Comparison of ENCODE assay signal across 20 cellular contexts in the genomic region with DNA sequence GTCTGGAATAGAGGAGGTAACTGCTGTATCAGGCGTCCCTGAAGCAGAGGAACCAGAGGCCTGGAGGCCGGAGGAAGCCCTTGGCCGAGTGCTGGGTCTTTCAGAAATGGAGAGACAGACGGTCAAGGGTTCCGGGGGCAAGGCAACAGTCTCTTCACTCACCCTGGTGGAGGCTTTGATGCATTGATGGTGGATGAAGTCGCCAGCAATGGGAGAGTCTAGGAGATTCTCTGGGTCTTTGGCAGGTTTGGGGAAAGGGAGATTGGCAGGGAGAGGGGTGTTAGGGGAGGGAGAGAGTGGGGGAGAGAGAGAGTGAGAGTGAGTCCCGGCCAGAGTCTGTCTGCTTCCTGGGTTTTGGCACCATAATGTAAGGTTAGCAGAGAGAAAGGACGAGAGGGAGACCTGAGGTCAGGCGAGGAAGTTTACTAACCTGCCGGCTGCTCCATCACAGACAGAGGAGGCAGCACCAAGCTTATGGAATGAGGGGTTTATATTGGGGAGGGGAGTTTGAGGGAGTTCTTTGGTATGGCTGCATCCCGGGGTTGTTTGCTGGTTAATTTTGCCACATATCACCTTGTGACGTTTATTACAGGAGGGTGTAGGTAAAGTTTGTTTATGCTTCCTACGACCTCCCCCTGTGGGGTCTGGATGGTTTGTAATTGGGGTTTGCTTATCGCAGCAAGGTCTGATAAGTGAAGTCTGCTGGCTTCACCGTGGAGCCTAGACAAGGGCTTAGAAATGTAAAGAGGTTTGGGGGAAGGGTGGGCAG. TPM values are rescaled to one million over a fixed set of nuclear protein-coding genes. Genes with fewer than 3 reads are reported as not detected.
DNase-seq lines count a peak whose midpoint lies in the region; ATAC-seq and TF ChIP-seq lines count a peak whose summit lies in the region.
"Had no signal": no experiment of that assay in that cellular context is flagged by ENCODE, and none has a peak within 500 bp of the region (broad histone marks: within the 10 kb centered on the region; RNA-seq: fewer than 3 reads in every experiment).

No MANE protein-coding gene starts in this region.

- no peaks in the 10 kb centered on the region for H3K36me3 ChIP-seq in cardiac muscle cell
- no peaks in the 10 kb centered on the region for H3K36me3 ChIP-seq in osteoblast (ENCODE audit: insufficient read depth, low read length)
- H3K36me3 ChIP-seq: HAP-1 had no signal

- no peaks in the 10 kb centered on the region for H4K20me1 ChIP-seq in osteoblast (ENCODE audit: insufficient read depth, low read length)

- H3K4me3 Mint-ChIP-seq in nephron progenitor cell = no peak overlapping the region

- no peak overlapping the region for H2AFZ ChIP-seq in osteoblast (ENCODE audit: low read length)

- peaks cover 21% of the 10 kb centered on the region for H3K4me1 Mint-ChIP-seq in nephron progenitor cell

- peak overlapping the region; percentile 80 for H3K27ac Mint-ChIP-seq in nephron progenitor cell

- TF ChIP-seq CTCF in cardiac muscle cell (IDR thresholded peaks at IDR 0.05; ENCODE audit: low read depth, low read length) = no peak
- no peak for TF ChIP-seq CTCF in nephron progenitor cell (IDR thresholded peaks at IDR 0.05)
- TF ChIP-seq CTCF in osteoblast (IDR thresholded peaks at IDR 0.05; ENCODE audit: extremely low read depth, low read depth, low read length) = no peak

- peaks cover 21% of the 10 kb centered on the region for H3K4me1 ChIP-seq in cardiac muscle cell (ENCODE audit: low read depth)
- H3K4me1 ChIP-seq in osteoblast (ENCODE audit: insufficient read depth, low read length) = no peaks in the 10 kb centered on the region

- H3K27me3 ChIP-seq in cardiac muscle cell (no peaks in the 10 kb centered on the region), osteoblast (ENCODE audit: insufficient read depth, low read length) (no peaks in the 10 kb centered on the region)

- H3K9me3 ChIP-seq in cardiac muscle cell (ENCODE audit: low read depth) = no peaks in the 10 kb centered on the region
- H3K9me3 ChIP-seq in osteoblast (ENCODE audit: low read depth, low read length) = no peaks in the 10 kb centered on the region
- H3K9me3 ChIP-seq: HAP-1 had no signal

- intact Hi-C loops in left cardiac atrium (cut with DNase I) = no loop called here

- H3K4me3 ChIP-seq in cardiac muscle cell (no peak overlapping the region), osteoblast (ENCODE audit: insufficient read depth, low read length) (no peak overlapping the region)
- H3K4me3 ChIP-seq: HAP-1 had no signal

- H3K36me3 Mint-ChIP-seq in nephron progenitor cell (ENCODE audit: low read depth) = peaks cover 45% of the 10 kb centered on the region

- no peak for TF ChIP-seq POLR2A in erythroblast (IDR thresholded peaks at IDR 0.05; ENCODE audit: low read length)

- ATAC-seq in left cardiac atrium = no peak

- DNase-seq in cardiac muscle cell (ENCODE audit: low read depth in 1 of 2, low spot score in 1 of 2) = no peak
- DNase-seq in left cardiac atrium = no peak
- peak; percentile 10 to 53 for DNase-seq in erythroblast (lab: John Stamatoyannopoulos, UW)
- no peak for DNase-seq in nephron progenitor cell
- no peak for DNase-seq in cortex of kidney (lab: John Stamatoyannopoulos, UW)
- DNase-seq in osteoblast (ENCODE audit: insufficient read length, low spot score, missing footprints) = no peak
- DNase-seq in SKM-1 treated with dmso at 0.1 percent for 144 hours (lab: John Stamatoyannopoulos, UW; ENCODE audit: unreplicated experiment) = no peak
- DNase-seq: ACHN, DMS153, DND-41, IMR-90, MM.1S, NCI-H2029, NCI-H2227 treated with DMSO at 0.1 percent for 48 hours, NCI-H69, RPMI8226, SHP77 had no signal

- H3K79me2 ChIP-seq in osteoblast (ENCODE audit: insufficient read depth, low read length) = no peaks in the 10 kb centered on the region

- H3K27ac ChIP-seq in cardiac muscle cell (peak overlapping the region; percentile 61), osteoblast (ENCODE audit: low read depth, low read length) (no peak overlapping the region)
- H3K27ac ChIP-seq: 22Rv1, KMS-11 had no signal

- H3K4me2 ChIP-seq in osteoblast (ENCODE audit: insufficient read depth, low read length) = no peak overlapping the region
- H3K4me2 ChIP-seq: KMS-11 had no signal

- H3K9me3 Mint-ChIP-seq in nephron progenitor cell = peaks cover 28% of the 10 kb centered on the region

- H3K27me3 Mint-ChIP-seq in nephron progenitor cell (ENCODE audit: low read depth, poor library complexity) = peaks cover 5% of the 10 kb centered on the region

RNA-seq across cellular contexts. Expression of a gene that starts 19.6 kb away (rescaled TPM):
- total RNA-seq in cardiac muscle cell = 36.1 and 63.3 TPM in 2 replicates
- polyA plus RNA-seq in cardiac muscle cell = 83.6 and 94.0 TPM in 2 replicates
- 10 to 100 TPM; 48.6 to 51.8 TPM for total RNA-seq in left cardiac atrium
- total RNA-seq in osteoblast = 44.5 and 51.8 TPM in 2 replicates

RNA-seq across cellular contexts. Expression of a gene that starts 36.6 kb away (rescaled TPM):
- 123 and 125 TPM in 2 replicates for total RNA-seq in cardiac muscle cell
- polyA plus RNA-seq in cardiac muscle cell = 184 and 228 TPM in 2 replicates
- total RNA-seq in left cardiac atrium = 100 to 1,000 TPM in 1 of 2 donors, 10 to 100 TPM in 1; 96.8 to 110 TPM
- total RNA-seq in osteoblast = 116 and 117 TPM in 2 replicates

Comparison
In these comparisons a context has a peak if more than half of its experiments do, and no peak if none do; other contexts are left out.
1. DNase-seq: peak in erythroblast (2 of 2); none in cardiac muscle cell (0 of 2), left cardiac atrium (single experiment), nephron progenitor cell (single experiment), cortex of kidney (single experiment), osteoblast (single experiment) and SKM-1 treated with dmso at 0.1 percent for 144 hours (single experiment).